Comparison of ENCODE assay signal across 1 cellular context in genomic region chr5:69369369-69370121, GRCh38.
TF ChIP-seq lines count a peak whose summit lies in the region.

AK6 (minus strand) TSS chr5:69369520; CDS start chr5:69369490, 30 bp downstream.
RAD17 (plus strand) TSS chr5:69369818; CDS start chr5:69372209, 2,391 bp downstream.
TAF9 (minus strand) TSS chr5:69369520; CDS start chr5:69365737, 3,783 bp downstream.

TF ChIP-seq in HepG2, 621 proteins besides CTCF, POLR2A, EP300 and RAD21 (continued from another document and continues in another):
- TF ChIP-seq RBM39 (IDR thresholded peaks at IDR 0.05; ENCODE audit: low read depth, low read length, poor library complexity, severe bottlenecking) (peak; percentile 92), ATF6 (CRISPR knock-in tag; conservative IDR thresholded peaks at IDR 0.05) (peak; percentile 86; the same call in 1 of the 2 replicates), GPN1 (CRISPR knock-in tag; IDR thresholded peaks at IDR 0.05; ENCODE audit: borderline replicate concordance) (no peak), RCOR2 (CRISPR knock-in tag; IDR thresholded peaks at IDR 0.05) (0 out of 2 replicates have a peak, but pooled peaks have one; percentile 31), XRCC5 (optimal IDR thresholded peaks at IDR 0.05; ENCODE audit: low read length) (peak; percentile 19), RXRB (CRISPR knock-in tag; IDR thresholded peaks at IDR 0.05; ENCODE audit: borderline replicate concordance) (peak; percentile 77), GPBP1L1 (CRISPR knock-in tag; IDR thresholded peaks at IDR 0.05) (no peak), ZNF292 (CRISPR knock-in tag; IDR thresholded peaks at IDR 0.05; ENCODE audit: borderline replicate concordance, low read depth) (0 out of 2 replicates have a peak, but pooled peaks have one; percentile 23), ZNF598 (CRISPR knock-in tag; IDR thresholded peaks at IDR 0.05; ENCODE audit: borderline replicate concordance) (0 out of 2 replicates have a peak, but pooled peaks have one; percentile 43), GMEB1 (CRISPR knock-in tag; IDR thresholded peaks at IDR 0.05; ENCODE audit: borderline replicate concordance) (peak; percentile 78), CCDC6 (CRISPR knock-in tag; IDR thresholded peaks at IDR 0.05) (no peak; the same call in 1 of the 2 replicates), ZKSCAN1 (IDR thresholded peaks at IDR 0.05; ENCODE audit: low read length) (no peak), SOX13 (IDR thresholded peaks at IDR 0.05) (peak; percentile 12; the same call in 1 of the 2 replicates), SOX13 (CRISPR knock-in tag; conservative IDR thresholded peaks at IDR 0.05 in 1 of 2, IDR thresholded peaks at IDR 0.05 in 1 of 2) (0 out of 4 replicates have a peak, but pooled peaks of 1 of the 2 experiments have one; percentile 21), ATF3 (CRISPR knock-in tag; IDR thresholded peaks at IDR 0.05) (peak; percentile 9; the same call in 1 of the 2 replicates), ZNF12 (CRISPR knock-in tag; IDR thresholded peaks at IDR 0.05) (peak; percentile 48; the same call in 1 of the 2 replicates), HINFP (CRISPR knock-in tag; IDR thresholded peaks at IDR 0.05; ENCODE audit: low read depth) (peak; percentile 85; the same call in 1 of the 2 replicates), ZNF143 (CRISPR knock-in tag; IDR thresholded peaks at IDR 0.05) (peak; percentile 54; the same call in 1 of the 2 replicates), IRF9 (CRISPR knock-in tag; IDR thresholded peaks at IDR 0.05; ENCODE audit: borderline replicate concordance) (peak; percentile 97; the same call in 1 of the 2 replicates), ZNF616 (CRISPR knock-in tag; IDR thresholded peaks at IDR 0.05; ENCODE audit: low read depth) (peak; percentile 48; the same call in 1 of the 2 replicates), ZNF224 (CRISPR knock-in tag; IDR thresholded peaks at IDR 0.05) (peak; percentile 29; the same call in 1 of the 2 replicates), ZNF580 (CRISPR knock-in tag; IDR thresholded peaks at IDR 0.05; ENCODE audit: borderline replicate concordance, low read depth) (peak; percentile 88; the same call in 1 of the 2 replicates), ZNF574 (CRISPR knock-in tag; IDR thresholded peaks at IDR 0.05) (peak; percentile 87), ZC3H13 (CRISPR knock-in tag; IDR thresholded peaks at IDR 0.05) (0 out of 2 replicates have a peak, but pooled peaks have one; percentile 16), KDM1A (CRISPR knock-in tag; IDR thresholded peaks at IDR 0.05) (no peak), RORA (CRISPR knock-in tag; IDR thresholded peaks at IDR 0.05) (no peak), PTBP1 (IDR thresholded peaks at IDR 0.05; ENCODE audit: low read depth, low read length, poor library complexity, severe bottlenecking) (peak; percentile 36), MNT (IDR thresholded peaks at IDR 0.05) (peak; percentile 61), ZBTB42 (CRISPR knock-in tag; IDR thresholded peaks at IDR 0.05) (peak; percentile 78; the same call in 1 of the 2 replicates), ZNF441 (CRISPR knock-in tag; IDR thresholded peaks at IDR 0.05; ENCODE audit: borderline replicate concordance) (no peak), NFKB2 (CRISPR knock-in tag; IDR thresholded peaks at IDR 0.05; ENCODE audit: borderline replicate concordance) (peak; percentile 61; the same call in 1 of the 2 replicates), ZNF263 (CRISPR knock-in tag; IDR thresholded peaks at IDR 0.05) (0 out of 2 replicates have a peak, but pooled peaks have one; percentile 22), ZBTB25 (CRISPR knock-in tag; IDR thresholded peaks at IDR 0.05) (peak; percentile 93), ZFY (CRISPR knock-in tag; IDR thresholded peaks at IDR 0.05) (peak; percentile 92), THRA (CRISPR knock-in tag; IDR thresholded peaks at IDR 0.05; ENCODE audit: borderline replicate concordance) (peak; percentile 52; the same call in 1 of the 2 replicates), E2F5 (CRISPR knock-in tag; conservative IDR thresholded peaks at IDR 0.05) (no peak), PHF5A (CRISPR knock-in tag; IDR thresholded peaks at IDR 0.05; ENCODE audit: low read depth, unreplicated experiment) (peak; percentile 62)
